16 cellular contexts compared by ENCODE assay signal in the genomic region with DNA sequence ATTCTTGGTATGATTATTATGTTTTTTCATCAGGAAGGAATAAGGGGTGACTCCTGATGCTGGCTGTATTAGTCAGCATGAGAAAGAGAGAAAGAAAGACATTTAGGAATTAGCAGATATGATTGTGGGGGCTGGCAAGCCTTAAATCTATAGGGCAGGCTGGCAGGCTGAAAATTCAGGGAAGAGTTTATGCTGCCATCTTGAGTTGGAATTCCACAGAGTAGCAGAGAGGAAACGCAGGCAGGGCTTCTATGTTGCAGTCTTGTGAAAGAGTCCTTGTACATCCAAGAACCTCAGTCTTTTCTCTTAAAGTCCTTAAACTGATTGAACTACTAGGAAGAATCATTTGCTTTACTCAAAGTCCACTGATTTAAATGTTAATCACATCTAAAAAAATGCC.
"Had no signal": no experiment of that assay in that cellular context is flagged by ENCODE, and none has a peak within 500 bp of the region (broad histone marks: within the 10 kb centered on the region; RNA-seq: fewer than 3 reads in every experiment).

No MANE protein-coding gene starts in this region.

- H3K9me3 ChIP-seq: colonic mucosa had no signal

- FAIRE-seq: urothelium cell line had no signal

- H3K4me3 ChIP-seq: cardiac muscle cell, colonic mucosa, tibial nerve had no signal

- ATAC-seq: activated CD4-positive, alpha-beta T cell treated with anti-CD3 and anti-CD28 coated beads for 36 hours; activated naive CD4-positive, alpha-beta T cell treated with anti-CD3 and anti-CD28 coated beads, Interleukin-2, amount 50 U/mL, for 72 hours; esophagus mucosa; left cardiac atrium; natural killer cell treated with Interleukin-12 subunit alpha and Interleukin-12 subunit beta and Interleukin-15 and Interleukin-18, amount 100 ng/mL, for 72 hours; WTC11 had no signal

- H3K36me3 ChIP-seq: cardiac muscle cell, colonic mucosa, tibial nerve had no signal

- H3K4me1 ChIP-seq: colonic mucosa, tibial nerve had no signal

- DNase-seq: activated CD4-positive, alpha-beta T cell treated with anti-CD3 and anti-CD28 coated beads for 36 hours; activated CD4-positive, alpha-beta T cell treated with anti-CD3 and anti-CD28 coated beads, Interleukin-2, amount 50 U/mL, for 48 hours; activated gamma-delta T cell treated with Interleukin-2 at 50 U/mL for 16 hours; activated T-cell treated with anti-CD3 and anti-CD28 coated beads for 4 hours; colonic mucosa; left cardiac atrium; retina; stimulated activated CD8-positive, alpha-beta memory T cell treated with anti-CD3 and anti-CD28 coated beads, Interleukin-4, amount 100 ng/mL, for 48 hours; stimulated activated naive CD4-positive, alpha-beta T cell had no signal

- H3K27me3 ChIP-seq: cardiac muscle cell, colonic mucosa, tibial nerve had no signal

- H3K27ac ChIP-seq: cardiac muscle cell, colonic mucosa, tibial nerve had no signal
